Comparison of ENCODE assay signal across 8 cellular contexts in the genomic region with DNA sequence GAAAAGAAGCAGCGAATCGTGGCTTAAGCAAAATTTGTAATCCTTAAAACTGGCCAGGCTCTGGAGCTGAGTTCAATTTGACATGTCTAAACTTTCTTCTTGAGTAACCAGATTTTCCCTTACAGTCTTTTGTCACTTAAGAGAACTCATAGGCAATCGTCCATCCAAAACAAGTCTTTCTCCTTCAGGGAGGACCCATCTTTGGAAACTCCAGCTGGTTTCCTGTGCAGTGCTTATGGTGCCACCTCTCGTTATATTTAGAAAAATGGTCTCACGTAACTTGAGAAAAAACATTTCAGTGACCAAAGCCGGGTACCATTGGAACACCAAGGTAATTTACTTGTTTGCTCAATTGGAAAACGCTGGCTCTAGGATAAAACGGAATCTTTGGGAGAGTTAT. TPM values are rescaled to one million over a fixed set of nuclear protein-coding genes. Genes with fewer than 3 reads are reported as not detected.
DNase-seq lines count a peak whose midpoint lies in the region; ATAC-seq and TF ChIP-seq lines count a peak whose summit lies in the region.

No MANE protein-coding gene starts in this region.

- H3K27me3 Mint-ChIP-seq in GM23338 (ENCODE audit: insufficient read depth, low read depth, poor library complexity) = peaks cover 28% of the 10 kb centered on the region
- no peaks in the 10 kb centered on the region for H3K27me3 Mint-ChIP-seq in naive thymus-derived CD8-positive, alpha-beta T cell

- BruUV-seq in PC-9 (replicated peaks; lab: Mats Ljungman, UMichigan) = no TSS peak

- peak overlapping the region; percentile 92 for H3K4me3 ChIP-seq in GM23338
- peak overlapping the region; percentile 75 for H3K4me3 ChIP-seq in PC-9
- peak overlapping the region; percentile 85 for H3K4me3 ChIP-seq in effector memory CD4-positive, alpha-beta T cell (ENCODE audit: insufficient read depth, low read depth, low read length, poor library complexity, severe bottlenecking)

- H3K4me2 ChIP-seq in GM23338 = peak overlapping the region; percentile 96
- H3K4me2 ChIP-seq in PC-9 = peak overlapping the region; percentile 96

- no peak overlapping the region for H3K27ac Mint-ChIP-seq in GM23338
- H3K27ac Mint-ChIP-seq in naive thymus-derived CD8-positive, alpha-beta T cell = peak overlapping the region; percentile 83 to 96 (median 90)

- H2AFZ ChIP-seq in GM23338 (peak overlapping the region; percentile 96; the same call in 1 of the 2 replicates), PC-9 (no peak overlapping the region)

- H3K27ac ChIP-seq in GM23338 (ENCODE audit: low read depth) (no peak overlapping the region), PC-9 (peak overlapping the region; percentile 87)
- H3K27ac ChIP-seq in effector memory CD4-positive, alpha-beta T cell (ENCODE audit: insufficient read depth, low read length, poor library complexity, severe bottlenecking) = peak overlapping the region; percentile 73

- no peak for TF ChIP-seq CTCF in GM23338 (conservative IDR thresholded peaks at IDR 0.05; ENCODE audit: low read depth in 2 of 2)
- no peak for TF ChIP-seq CTCF in PC-9 (conservative IDR thresholded peaks at IDR 0.05)

- H3K4me1 Mint-ChIP-seq in GM23338 = peaks cover 23% of the 10 kb centered on the region
- H3K4me1 Mint-ChIP-seq in naive thymus-derived CD8-positive, alpha-beta T cell = peaks cover 16 to 61% (median 40%) of the 10 kb centered on the region in 4 donors

- H3K79me2 ChIP-seq in GM23338 (replicated peaks; ENCODE audit: insufficient read depth) (peaks cover 27% of the 10 kb centered on the region), PC-9 (ENCODE audit: low read depth) (peaks cover 28% of the 10 kb centered on the region)

- peaks cover 4% of the 10 kb centered on the region; the same call in 1 of the 3 replicates for H3K36me3 Mint-ChIP-seq in GM23338 (ENCODE audit: low read depth)
- H3K36me3 Mint-ChIP-seq in naive thymus-derived CD8-positive, alpha-beta T cell = no peaks in the 10 kb centered on the region

- H3K4me1 ChIP-seq in GM23338 (ENCODE audit: insufficient read depth) (peaks cover 24% of the 10 kb centered on the region), PC-9 (replicated peaks; ENCODE audit: insufficient read depth) (peaks cover 52% of the 10 kb centered on the region)
- peaks cover 29% of the 10 kb centered on the region for H3K4me1 ChIP-seq in effector memory CD4-positive, alpha-beta T cell (ENCODE audit: control insufficient read depth, insufficient read depth, low read length, poor library complexity, severe bottlenecking)

- H3K4me3 Mint-ChIP-seq in GM23338 = peak overlapping the region; percentile 82
- peak overlapping the region; percentile 86 to 96 (median 92) for H3K4me3 Mint-ChIP-seq in naive thymus-derived CD8-positive, alpha-beta T cell

- intact Hi-C loops in PC-9 (cut with micrococcal nuclease; ENCODE audit: unreplicated experiment) = loop anchor here (2.0 kb wide), 1 partner anchor 75 kb away; a partner anchor contains a TSS

- H3F3A ChIP-seq in GM23338 (replicated peaks; ENCODE audit: low read depth) (peaks cover 4% of the 10 kb centered on the region; the same call in 1 of the 2 replicates), PC-9 (ENCODE audit: insufficient read depth, low read depth) (peaks cover 43% of the 10 kb centered on the region)

- no peaks in the 10 kb centered on the region for H3K9me3 ChIP-seq in PC-9 (ENCODE audit: insufficient read depth, low read depth)
- H3K9me3 ChIP-seq in effector memory CD4-positive, alpha-beta T cell (ENCODE audit: control insufficient read depth, low read length) = no peaks in the 10 kb centered on the region

- H4K20me1 ChIP-seq in GM23338 (replicated peaks; ENCODE audit: insufficient read depth) = peaks cover 27% of the 10 kb centered on the region
- peaks cover 18% of the 10 kb centered on the region for H4K20me1 ChIP-seq in PC-9 (ENCODE audit: insufficient read depth)

- no peaks in the 10 kb centered on the region for H3K9me3 Mint-ChIP-seq in GM23338
- no peaks in the 10 kb centered on the region for H3K9me3 Mint-ChIP-seq in naive thymus-derived CD8-positive, alpha-beta T cell

- no peak for DNase-seq in GM23338 (ENCODE audit: low spot score)
- peak in 1 of 2 experiments; percentile 51 for DNase-seq in PC-9
- no peak for DNase-seq in effector memory CD4-positive, alpha-beta T cell
- DNase-seq in naive thymus-derived CD8-positive, alpha-beta T cell = peak in 1 of 10 donors; percentile 48
- DNase-seq in activated gamma-delta T cell treated with Interleukin-2 at 50 U/mL for 16 hours = no peak
- no peak for DNase-seq in DMS53 treated with DMSO at 0.1 percent for 48 hours (lab: John Stamatoyannopoulos, UW; ENCODE audit: unreplicated experiment)

- H3K27me3 ChIP-seq in GM23338 (ENCODE audit: insufficient read depth) (peaks cover 27% of the 10 kb centered on the region), PC-9 (ENCODE audit: insufficient read depth, low read depth) (no peaks in the 10 kb centered on the region)
- H3K27me3 ChIP-seq in effector memory CD4-positive, alpha-beta T cell (replicated peaks; ENCODE audit: control insufficient read depth, insufficient read depth, low read length, poor library complexity, severe bottlenecking) = no peaks in the 10 kb centered on the region

- CTCF ChIA-PET in PC-9 (lab: Charles Lee) = interaction anchor here (0.5 to 0.6 kb wide), 2 partner anchors 65 to 935 kb away, joined by 6 to 10 read pairs; no protein-coding TSS in a partner anchor

- ATAC-seq in GM23338 (no peak), HG02973 (IDR thresholded peaks at IDR 0.05; ENCODE audit: unreplicated experiment) (no peak), HG03460 (IDR thresholded peaks at IDR 0.05; ENCODE audit: unreplicated experiment) (no peak)
- no peak for ATAC-seq in naive thymus-derived CD8-positive, alpha-beta T cell

- H3K36me3 ChIP-seq in GM23338 (ENCODE audit: insufficient read depth) = no peaks in the 10 kb centered on the region
- no peaks in the 10 kb centered on the region for H3K36me3 ChIP-seq in PC-9 (ENCODE audit: low read depth)
- H3K36me3 ChIP-seq in effector memory CD4-positive, alpha-beta T cell (ENCODE audit: control insufficient read depth, insufficient read depth, low read length) = no peaks in the 10 kb centered on the region

- POLR2A ChIA-PET in PC-9 (lab: Charles Lee; ENCODE audit: unreplicated experiment) = no interaction called here
- POLR2A ChIA-PET in naive thymus-derived CD8-positive, alpha-beta T cell (lab: Charles Lee) = interaction anchor here (0.8 to 4.6 kb wide), 13 partner anchors 14 to 75 kb away, joined by 3 to 91 read pairs (median 4); a partner anchor contains a TSS

- H3K9me2 ChIP-seq in GM23338 (ENCODE audit: insufficient read depth) (no peaks in the 10 kb centered on the region), PC-9 (ENCODE audit: insufficient read depth) (no peaks in the 10 kb centered on the region)

TF ChIP-seq in GM23338, 12 proteins besides CTCF, POLR2A, EP300 and RAD21 (continues in another document):
- TF ChIP-seq CREB1 (CRISPR knock-in tag; IDR thresholded peaks at IDR 0.05; ENCODE audit: low read depth) (no peak), ZNF331 (CRISPR knock-in tag; IDR thresholded peaks at IDR 0.05; ENCODE audit: low read depth) (no peak), NANOG (IDR thresholded peaks at IDR 0.05; ENCODE audit: borderline replicate concordance) (no peak)
- TF ChIP-seq, protein P1, sequence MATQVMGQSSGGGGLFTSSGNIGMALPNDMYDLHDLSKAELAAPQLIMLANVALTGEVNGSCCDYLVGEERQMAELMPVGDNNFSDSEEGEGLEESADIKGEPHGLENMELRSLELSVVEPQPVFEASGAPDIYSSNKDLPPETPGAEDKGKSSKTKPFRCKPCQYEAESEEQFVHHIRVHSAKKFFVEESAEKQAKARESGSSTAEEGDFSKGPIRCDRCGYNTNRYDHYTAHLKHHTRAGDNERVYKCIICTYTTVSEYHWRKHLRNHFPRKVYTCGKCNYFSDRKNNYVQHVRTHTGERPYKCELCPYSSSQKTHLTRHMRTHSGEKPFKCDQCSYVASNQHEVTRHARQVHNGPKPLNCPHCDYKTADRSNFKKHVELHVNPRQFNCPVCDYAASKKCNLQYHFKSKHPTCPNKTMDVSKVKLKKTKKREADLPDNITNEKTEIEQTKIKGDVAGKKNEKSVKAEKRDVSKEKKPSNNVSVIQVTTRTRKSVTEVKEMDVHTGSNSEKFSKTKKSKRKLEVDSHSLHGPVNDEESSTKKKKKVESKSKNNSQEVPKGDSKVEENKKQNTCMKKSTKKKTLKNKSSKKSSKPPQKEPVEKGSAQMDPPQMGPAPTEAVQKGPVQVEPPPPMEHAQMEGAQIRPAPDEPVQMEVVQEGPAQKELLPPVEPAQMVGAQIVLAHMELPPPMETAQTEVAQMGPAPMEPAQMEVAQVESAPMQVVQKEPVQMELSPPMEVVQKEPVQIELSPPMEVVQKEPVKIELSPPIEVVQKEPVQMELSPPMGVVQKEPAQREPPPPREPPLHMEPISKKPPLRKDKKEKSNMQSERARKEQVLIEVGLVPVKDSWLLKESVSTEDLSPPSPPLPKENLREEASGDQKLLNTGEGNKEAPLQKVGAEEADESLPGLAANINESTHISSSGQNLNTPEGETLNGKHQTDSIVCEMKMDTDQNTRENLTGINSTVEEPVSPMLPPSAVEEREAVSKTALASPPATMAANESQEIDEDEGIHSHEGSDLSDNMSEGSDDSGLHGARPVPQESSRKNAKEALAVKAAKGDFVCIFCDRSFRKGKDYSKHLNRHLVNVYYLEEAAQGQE (IDR thresholded peaks at IDR 0.05; ENCODE audit: unreplicated experiment) = no peak

RNA-seq across cellular contexts. Expression of a gene that starts 1.9 kb away (rescaled TPM):
- 168 and 172 TPM in 2 replicates for total RNA-seq in GM23338 (2014; rRNA removed; shearing (Covaris generic))
- polyA plus RNA-seq in GM23338 (2016; fragmentation: Nextera tagmentation; extraction: Ambion mirVana) = 96.0 and 99.9 TPM in 2 replicates
- 162 and 174 TPM in 2 replicates for total RNA-seq in PC-9 (2021)
- total RNA-seq in naive thymus-derived CD8-positive, alpha-beta T cell = 10 to 100 TPM; 62.0 to 68.7 TPM
- polyA plus RNA-seq in naive thymus-derived CD8-positive, alpha-beta T cell = 10 to 100 TPM; 42.4 to 54.1 (median 44.3) TPM

RNA-seq across cellular contexts. Expression of a gene that starts 45.4 kb away (rescaled TPM):
- 0.63 TPM in 1 of 2 replicates, not detected in the other for total RNA-seq in GM23338 (2014; rRNA removed; shearing (Covaris generic))
- 0.40 and 0.44 TPM in 2 replicates for polyA plus RNA-seq in GM23338 (2016; fragmentation: Nextera tagmentation; extraction: Ambion mirVana)
- 3.6 and 6.0 TPM in 2 replicates for total RNA-seq in PC-9 (2021)
- 100 to 1,000 TPM; 177 to 180 TPM for total RNA-seq in naive thymus-derived CD8-positive, alpha-beta T cell
- 100 to 1,000 TPM; 423 to 549 (median 524) TPM for polyA plus RNA-seq in naive thymus-derived CD8-positive, alpha-beta T cell

RNA-seq across cellular contexts. Expression of a gene that starts 57.5 kb away (rescaled TPM):
- total RNA-seq in GM23338 (2014; rRNA removed; shearing (Covaris generic)) = 91.9 and 103 TPM in 2 replicates
- polyA plus RNA-seq in GM23338 (2016; fragmentation: Nextera tagmentation; extraction: Ambion mirVana) = 90.6 and 90.8 TPM in 2 replicates
- 79.6 and 81.5 TPM in 2 replicates for total RNA-seq in PC-9 (2021)
- total RNA-seq in naive thymus-derived CD8-positive, alpha-beta T cell = 10 to 100 TPM; 50.2 to 54.6 TPM
- 10 to 100 TPM; 82.8 to 94.1 (median 86.7) TPM for polyA plus RNA-seq in naive thymus-derived CD8-positive, alpha-beta T cell

Comparison
In these comparisons a context has a peak if more than half of its experiments do, and no peak if none do; other contexts are left out.
1. RNA of a gene that starts 45.4 kb away (total RNA-seq): 177 to 180 TPM in naive thymus-derived CD8-positive, alpha-beta T cell; 3.6 to 6.0 TPM in PC-9 and 0.63 TPM in GM23338; every median in the first group is over 10 times any median in the second.
2. Peak in every context shown above with its lines, with median percentiles within 50 percentile points of each other: H3K4me3 ChIP-seq.